Comparison of ENCODE assay signal across 6 cellular contexts in the genomic region with DNA sequence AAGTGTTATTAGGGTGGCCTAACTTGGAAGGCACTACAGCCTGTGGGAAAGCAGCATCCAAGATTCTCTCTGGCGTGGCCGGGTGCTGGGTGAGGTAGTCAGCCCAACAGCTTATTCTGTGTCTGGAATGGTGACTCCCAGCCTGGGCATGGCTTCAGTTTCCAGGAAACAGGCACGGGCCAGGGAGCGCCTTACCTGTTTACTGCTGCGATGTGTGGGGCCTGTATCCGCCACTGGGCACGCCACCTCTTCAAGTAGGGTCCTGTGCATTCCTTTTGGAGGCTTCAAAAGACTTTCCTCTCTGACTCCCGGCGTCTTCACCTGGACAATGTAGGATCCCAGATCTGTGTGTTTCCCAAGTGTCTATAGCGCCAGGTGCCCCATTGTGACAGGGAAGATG. TPM values are rescaled to one million over a fixed set of nuclear protein-coding genes. Genes with fewer than 3 reads are reported as not detected.
"Had no signal": no experiment of that assay in that cellular context is flagged by ENCODE, and none has a peak within 500 bp of the region (broad histone marks: within the 10 kb centered on the region; RNA-seq: fewer than 3 reads in every experiment).

No MANE protein-coding gene starts in this region.

RNA-seq across cellular contexts. Expression of gene TP53TG3D, which starts 10.5 kb away (rescaled TPM):
- total RNA-seq: activated B cell treated with CpG ODN at 0.5 μM for 24 hours; activated CD4-positive, alpha-beta memory T cell treated with anti-CD3 and anti-CD28 coated beads, Interleukin-2, amount 10 ng/mL, durations not matched to agents 7 days and 5 days; activated T-helper 2 cell treated with anti-CD3 and anti-CD28 coated beads, Interferon-gamma antibody, Interleukin-2, Interleukin-4, amounts not matched to agents 10 μg/mL and 5 μg/mL and 100 μg/mL, durations not matched to agents 14 hours and 24 hours and 36 hours; ascending aorta; bronchial epithelial cell; cardiac muscle cell had no signal
- polyA plus RNA-seq: cardiac muscle cell had no signal
